In genomic region chr1:174726167-174726879, GRCh38 we compare ENCODE assay signal across 8 cellular contexts.
A peak's percentile ranks its signal among the peaks of the same experiment; 100 is the strongest.
DNase-seq lines count a peak whose midpoint lies in the region; ATAC-seq, FAIRE-seq and TF ChIP-seq lines count a peak whose summit lies in the region.

No MANE protein-coding gene starts in this region.

- CTCF ChIA-PET in GM12878 (lab: Yijun Ruan, JAX): interaction anchor here (0.6 to 4.6 kb wide), 11 partner anchors 9 to 1985 kb away, joined by 3 to 53 read pairs (median 4); no protein-coding TSS in a partner anchor

- TF ChIP-seq RAD21 in GM12878 (IDR thresholded peaks at IDR 0.05; ENCODE audit: insufficient read depth, low read depth, low read length): peak; percentile 41; the same call in 1 of the 2 replicates

- in situ Hi-C loops in GM12878 (cut with MboI): loop anchor here (25.0 kb wide), 1 partner anchor 639 kb away; no protein-coding TSS in a partner anchor

- intact Hi-C loops in GM12878 (cut with micrococcal nuclease; ENCODE audit: unreplicated experiment): loop anchor here (1.0 to 10.0 kb wide), 4 partner anchors 312 to 1984 kb away; no protein-coding TSS in a partner anchor

- no peak overlapping the region for H3K9ac ChIP-seq in DND-41 (ENCODE audit: low read depth, low read length)
- no peak overlapping the region for H3K9ac ChIP-seq in Karpas-422 (ENCODE audit: low read length)
- no peak overlapping the region for H3K9ac ChIP-seq in GM12878 (ENCODE audit: control insufficient read depth, insufficient read depth, low read length)

- H3K27me3 ChIP-seq in DND-41 (ENCODE audit: insufficient read depth, low read length, poor library complexity): no peaks in the 10 kb centered on the region
- no peaks in the 10 kb centered on the region for H3K27me3 ChIP-seq in Karpas-422 (ENCODE audit: low read length)
- H3K27me3 ChIP-seq in GM12878 (replicated peaks in 1 of 2; ENCODE audit: control insufficient read depth in 2 of 2, insufficient read depth in 2 of 2, low read length in 1 of 2): no peaks in the 10 kb centered on the region

- no peaks in the 10 kb centered on the region for H3K36me3 ChIP-seq in DND-41 (ENCODE audit: insufficient read depth, low read length)
- H3K36me3 ChIP-seq in Karpas-422 (ENCODE audit: insufficient read depth, low read length): no peaks in the 10 kb centered on the region
- no peaks in the 10 kb centered on the region for H3K36me3 ChIP-seq in GM12878 (ENCODE audit: control insufficient read depth in 2 of 2, insufficient read depth in 2 of 2, low read length in 1 of 2)

- SMC1A ChIA-PET in GM12878 (lab: Charles Lee; ENCODE audit: uncharacterized antibody, unreplicated experiment): interaction anchor here (0.8 to 2.7 kb wide), 3 partner anchors 17 to 467 kb away, joined by 3 to 17 read pairs (median 4); no protein-coding TSS in a partner anchor

- ATAC-seq in DND-41 (ENCODE audit: insufficient read depth, low read depth) (no peak), GM12878 (peak; percentile 48; the same call in 2 of the 3 replicates), HG03135 (IDR thresholded peaks at IDR 0.05; ENCODE audit: unreplicated experiment) (no peak), GM19452 (IDR thresholded peaks at IDR 0.05; ENCODE audit: unreplicated experiment) (no peak)
- no peak for ATAC-seq in activated T-cell treated with anti-CD3 and anti-CD28 coated beads, Interleukin-2, amount 50 U/mL, for 4 hours

- TF ChIP-seq POLR2A in GM12878 (IDR thresholded peaks at IDR 0.05; ENCODE audit: low read depth, low read length): no peak

- FAIRE-seq in GM12878 (lab: Jason Lieb, UNC): no peak

- H3K4me3 Mint-ChIP-seq in activated T-cell treated with anti-CD3 and anti-CD28 coated beads, Interleukin-2, amount 50 U/mL, for 4 hours: no peak overlapping the region

- TF ChIP-seq CTCF in DND-41 (IDR thresholded peaks at IDR 0.05; ENCODE audit: borderline replicate concordance, extremely low read depth, low read length, poor library complexity, severe bottlenecking) (peak; percentile 58), GM12878 (IDR thresholded peaks at IDR 0.05 in 2 of 3, conservative IDR thresholded peaks at IDR 0.05 in 1 of 3; ENCODE audit: control insufficient read depth in 2 of 3, extremely low read depth in 1 of 3, insufficient read depth in 1 of 3, low read depth in 3 of 3, low read length in 3 of 3) (peak; percentile 27 to 40 (median 29); a peak in 4 of 6 replicates)

- H3K27ac ChIP-seq in DND-41 (ENCODE audit: low read length): no peak overlapping the region
- no peak overlapping the region for H3K27ac ChIP-seq in Karpas-422 (ENCODE audit: low read length)
- no peak overlapping the region for H3K27ac ChIP-seq in GM12878 (ENCODE audit: control insufficient read depth, insufficient read depth)

- H3K4me1 ChIP-seq in DND-41 (ENCODE audit: insufficient read depth, low read length): no peaks in the 10 kb centered on the region
- no peaks in the 10 kb centered on the region for H3K4me1 ChIP-seq in Karpas-422 (ENCODE audit: low read length)
- H3K4me1 ChIP-seq in GM12878 (ENCODE audit: control insufficient read depth, insufficient read depth, low read length): peaks cover 4% of the 10 kb centered on the region

- POLR2A ChIA-PET in GM12878 (lab: Charles Lee): no interaction called here

- no peak overlapping the region for H3K4me3 ChIP-seq in DND-41 (ENCODE audit: low read depth in 1 of 2, low read length in 2 of 2)
- H3K4me3 ChIP-seq in Karpas-422 (ENCODE audit: low read length): no peak overlapping the region
- H3K4me3 ChIP-seq in GM12878: no peak overlapping the region

- no peak for TF ChIP-seq EP300 in GM12878 (IDR thresholded peaks at IDR 0.05; ENCODE audit: borderline replicate concordance in 1 of 2, control insufficient read depth in 1 of 2, low read depth in 2 of 2, low read length in 2 of 2)

- H2AFZ ChIP-seq in DND-41 (ENCODE audit: low read depth, low read length) (no peak overlapping the region), Karpas-422 (ENCODE audit: low read length) (no peak overlapping the region), GM12878 (ENCODE audit: control insufficient read depth, low read depth, low read length) (no peak overlapping the region)

- H3K36me3 Mint-ChIP-seq in activated T-cell treated with anti-CD3 and anti-CD28 coated beads, Interleukin-2, amount 50 U/mL, for 4 hours (ENCODE audit: insufficient read depth): peaks cover 2% of the 10 kb centered on the region

- no peak for DNase-seq in DND-41
- peak; percentile 73 for DNase-seq in Karpas-422
- DNase-seq in GM12878 (ENCODE audit: low read depth, low spot score): no peak
- peak; percentile 34 for DNase-seq in middle frontal gyrus (ENCODE audit: extremely low spot score, low spot score)
- no peak for DNase-seq in activated T-cell treated with anti-CD3 and anti-CD28 coated beads, Interleukin-2, amount 50 U/mL, for 4 hours
- DNase-seq in activated CD4-positive, alpha-beta T cell treated with anti-CD3 and anti-CD28 coated beads, Interleukin-2, amount 50 U/mL, for 1 hour: no peak

- RAD21 ChIA-PET in GM12878 (lab: Charles Lee; ENCODE audit: unreplicated experiment): interaction anchor here (0.6 to 1.8 kb wide), 3 partner anchors 231 to 464 kb away, joined by 3 to 17 read pairs (median 3); no protein-coding TSS in a partner anchor

- no peaks in the 10 kb centered on the region for H3K27me3 Mint-ChIP-seq in activated T-cell treated with anti-CD3 and anti-CD28 coated beads, Interleukin-2, amount 50 U/mL, for 4 hours (ENCODE audit: low read depth)

- H3K79me2 ChIP-seq in DND-41 (ENCODE audit: insufficient read depth, low read length): no peaks in the 10 kb centered on the region
- no peaks in the 10 kb centered on the region for H3K79me2 ChIP-seq in Karpas-422 (ENCODE audit: low read length)
- no peaks in the 10 kb centered on the region for H3K79me2 ChIP-seq in GM12878 (ENCODE audit: control insufficient read depth, insufficient read depth, low read length)

- H3K4me1 Mint-ChIP-seq in activated T-cell treated with anti-CD3 and anti-CD28 coated beads, Interleukin-2, amount 50 U/mL, for 4 hours (ENCODE audit: low read depth): no peaks in the 10 kb centered on the region

- H3K9me3 Mint-ChIP-seq in activated T-cell treated with anti-CD3 and anti-CD28 coated beads, Interleukin-2, amount 50 U/mL, for 4 hours: no peaks in the 10 kb centered on the region

- H3K9me3 ChIP-seq in DND-41 (ENCODE audit: insufficient read depth, low read length, severe bottlenecking) (no peaks in the 10 kb centered on the region), Karpas-422 (ENCODE audit: low read length) (no peaks in the 10 kb centered on the region), GM12878 (replicated peaks; ENCODE audit: control insufficient read depth, insufficient read depth, low read length) (no peaks in the 10 kb centered on the region)

- H3K9me2 ChIP-seq in Karpas-422 (replicated peaks; ENCODE audit: insufficient read depth, low read length): no peaks in the 10 kb centered on the region

- WGBS in GM12878 (ENCODE audit: insufficient coverage, insufficient replicate concordance, low lambda C conversion rate, missing lambda C conversion rate): 50% methylated on average over 2 of the region's 2 CpGs

- H3K4me2 ChIP-seq in DND-41 (ENCODE audit: insufficient read depth, low read length) (no peak overlapping the region), Karpas-422 (ENCODE audit: low read depth, low read length, poor library complexity, severe bottlenecking) (no peak overlapping the region), GM12878 (ENCODE audit: control insufficient read depth, insufficient read depth) (no peak overlapping the region)

- no peaks in the 10 kb centered on the region for H4K20me1 ChIP-seq in DND-41 (ENCODE audit: insufficient read depth, low read length)
- no peaks in the 10 kb centered on the region for H4K20me1 ChIP-seq in Karpas-422 (ENCODE audit: insufficient read depth, low read depth, low read length)
- no peaks in the 10 kb centered on the region for H4K20me1 ChIP-seq in GM12878 (ENCODE audit: control insufficient read depth, insufficient read depth)

- BruUV-seq in GM12878 (replicated peaks; lab: Mats Ljungman, UMichigan): no TSS peak

TF ChIP-seq in GM12878, 131 proteins besides CTCF, POLR2A, EP300 and RAD21 (continues in another document):
- TF ChIP-seq, protein P1, sequence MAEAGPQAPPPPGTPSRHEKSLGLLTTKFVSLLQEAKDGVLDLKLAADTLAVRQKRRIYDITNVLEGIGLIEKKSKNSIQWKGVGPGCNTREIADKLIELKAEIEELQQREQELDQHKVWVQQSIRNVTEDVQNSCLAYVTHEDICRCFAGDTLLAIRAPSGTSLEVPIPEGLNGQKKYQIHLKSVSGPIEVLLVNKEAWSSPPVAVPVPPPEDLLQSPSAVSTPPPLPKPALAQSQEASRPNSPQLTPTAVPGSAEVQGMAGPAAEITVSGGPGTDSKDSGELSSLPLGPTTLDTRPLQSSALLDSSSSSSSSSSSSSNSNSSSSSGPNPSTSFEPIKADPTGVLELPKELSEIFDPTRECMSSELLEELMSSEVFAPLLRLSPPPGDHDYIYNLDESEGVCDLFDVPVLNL (IDR thresholded peaks at IDR 0.05; ENCODE audit: low read depth, low read length): no peak
- no peak for TF ChIP-seq PBX3 (IDR thresholded peaks at IDR 0.05; ENCODE audit: insufficient replicate concordance, low read depth, low read length)
- no peak for TF ChIP-seq SIN3A (IDR thresholded peaks at IDR 0.05; ENCODE audit: low read depth, low read length)
- no peak for TF ChIP-seq SUZ12 (IDR thresholded peaks at IDR 0.05; ENCODE audit: unreplicated experiment)
- TF ChIP-seq, protein P2, sequence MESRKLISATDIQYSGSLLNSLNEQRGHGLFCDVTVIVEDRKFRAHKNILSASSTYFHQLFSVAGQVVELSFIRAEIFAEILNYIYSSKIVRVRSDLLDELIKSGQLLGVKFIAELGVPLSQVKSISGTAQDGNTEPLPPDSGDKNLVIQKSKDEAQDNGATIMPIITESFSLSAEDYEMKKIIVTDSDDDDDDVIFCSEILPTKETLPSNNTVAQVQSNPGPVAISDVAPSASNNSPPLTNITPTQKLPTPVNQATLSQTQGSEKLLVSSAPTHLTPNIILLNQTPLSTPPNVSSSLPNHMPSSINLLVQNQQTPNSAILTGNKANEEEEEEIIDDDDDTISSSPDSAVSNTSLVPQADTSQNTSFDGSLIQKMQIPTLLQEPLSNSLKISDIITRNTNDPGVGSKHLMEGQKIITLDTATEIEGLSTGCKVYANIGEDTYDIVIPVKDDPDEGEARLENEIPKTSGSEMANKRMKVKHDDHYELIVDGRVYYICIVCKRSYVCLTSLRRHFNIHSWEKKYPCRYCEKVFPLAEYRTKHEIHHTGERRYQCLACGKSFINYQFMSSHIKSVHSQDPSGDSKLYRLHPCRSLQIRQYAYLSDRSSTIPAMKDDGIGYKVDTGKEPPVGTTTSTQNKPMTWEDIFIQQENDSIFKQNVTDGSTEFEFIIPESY (IDR thresholded peaks at IDR 0.05): no peak
- no peak for TF ChIP-seq KDM1A (IDR thresholded peaks at IDR 0.05; ENCODE audit: borderline replicate concordance)

Comparison
In these comparisons a context has a peak if more than half of its experiments do, and no peak if none do; other contexts are left out.
1. DNase-seq: peak in Karpas-422 (single experiment) and middle frontal gyrus (single experiment); none in DND-41 (single experiment), GM12878 (single experiment), activated T-cell treated with anti-CD3 and anti-CD28 coated beads, Interleukin-2, amount 50 U/mL, for 4 hours (single experiment) and activated CD4-positive, alpha-beta T cell treated with anti-CD3 and anti-CD28 coated beads, Interleukin-2, amount 50 U/mL, for 1 hour (single experiment).